ENCODE assay signal across 8 cellular contexts in genomic region chr17:8209909-8210760, GRCh38. TPM values are rescaled to one million over a fixed set of nuclear protein-coding genes. Genes with fewer than 3 reads are reported as not detected.
DNase-seq lines count a peak whose midpoint lies in the region; ATAC-seq and TF ChIP-seq lines count a peak whose summit lies in the region.

Gene AURKB, minus strand, starts transcription at chr17:8210575. Its CDS starts 351 bp downstream, at chr17:8210224.

- no peaks in the 10 kb centered on the region for H3K27me3 Mint-ChIP-seq in endodermal cell (ENCODE audit: insufficient read depth)

- H3K9me3 ChIP-seq in endodermal cell (ENCODE audit: control insufficient read depth, low read length) = no peaks in the 10 kb centered on the region
- no peaks in the 10 kb centered on the region for H3K9me3 ChIP-seq in mesodermal cell (ENCODE audit: control insufficient read depth, low read length)

- H3K36me3 Mint-ChIP-seq in endodermal cell (ENCODE audit: low read depth) = peaks cover 16% of the 10 kb centered on the region

- H3K4me3 Mint-ChIP-seq in endodermal cell = peak within 1 kb of the TSS; percentile 81

- 1% methylated on average over 25 to 46 of the region's 46 CpGs for WGBS in endodermal cell (ENCODE audit: insufficient coverage in 1 of 2, insufficient read length in 1 of 2), 2 experiments
- 0% methylated on average over 34 to 39 of the region's 46 CpGs for WGBS in mesodermal cell (ENCODE audit: insufficient coverage in 2 of 2), 2 experiments

- H3K36me3 ChIP-seq in endodermal cell (ENCODE audit: control insufficient read depth, insufficient read depth, low read length) (peaks cover 23% of the 10 kb centered on the region), mesodermal cell (ENCODE audit: control insufficient read depth, insufficient read depth, low read length) (peaks cover 30% of the 10 kb centered on the region)

- H3K27ac ChIP-seq in endodermal cell (ENCODE audit: low read depth, low read length) (peak within 1 kb of the TSS; percentile 72), mesodermal cell (ENCODE audit: low read depth, low read length, severe bottlenecking) (peak within 1 kb of the TSS; percentile 81)

- H3K4me3 ChIP-seq in endodermal cell (ENCODE audit: low read length) (peak within 1 kb of the TSS; percentile 96), mesodermal cell (ENCODE audit: extremely low read depth, insufficient read depth, low read length, poor library complexity, severe bottlenecking) (peak within 1 kb of the TSS; percentile 69)

- peaks cover 5% of the 10 kb centered on the region for H3K4me1 Mint-ChIP-seq in endodermal cell

- ATAC-seq in GM19468 (IDR thresholded peaks at IDR 0.05; ENCODE audit: extremely low read depth, unreplicated experiment) = peak; percentile 75

- H3K27ac Mint-ChIP-seq in endodermal cell = peak within 1 kb of the TSS; percentile 97

- no peak for TF ChIP-seq CTCF in endodermal cell (conservative IDR thresholded peaks at IDR 0.05)

- no peaks in the 10 kb centered on the region for H3K4me1 ChIP-seq in endodermal cell (ENCODE audit: control insufficient read depth, insufficient read depth, low read length)
- H3K4me1 ChIP-seq in mesodermal cell (ENCODE audit: control insufficient read depth, insufficient read depth, low read length, poor library complexity, severe bottlenecking) = peaks cover 4% of the 10 kb centered on the region

- DNase-seq in CMK (ENCODE audit: low read depth) (peak; percentile 79), HS-5 (ENCODE audit: low read depth) (peak; percentile 83), NOMO-1 treated with dmso at 0.1 percent for 144 hours (lab: John Stamatoyannopoulos, UW; ENCODE audit: unreplicated experiment) (peak; percentile 89), endodermal cell (peak; percentile 100)
- DNase-seq in activated CD8-positive, alpha-beta memory T cell treated with anti-CD3 and anti-CD28 coated beads for 4 hours (ENCODE audit: low read depth in 2 of 2) = peak; percentile 82 to 88
- DNase-seq in stimulated activated CD8-positive, alpha-beta memory T cell treated with anti-CD3 and anti-CD28 coated beads, Interleukin-15, amount 100 ng/mL, for 24 hours (ENCODE audit: low read depth) = peak; percentile 64

- H3K9ac ChIP-seq in endodermal cell (ENCODE audit: extremely low read depth, low read length, poor library complexity, severe bottlenecking) = peak within 1 kb of the TSS; percentile 85

- H3K9me3 Mint-ChIP-seq in endodermal cell = no peaks in the 10 kb centered on the region

- H3K27me3 ChIP-seq in endodermal cell (ENCODE audit: control insufficient read depth, insufficient read depth, low read length, poor library complexity, severe bottlenecking) = no peaks in the 10 kb centered on the region

RNA-seq across cellular contexts. Expression of gene AURKB, which starts in this region (rescaled TPM):
- 100 to 1,000 TPM in 1 of 2 donors, 10 to 100 TPM in 1; 90.5 to 122 TPM for total RNA-seq in endodermal cell
- 174 TPM for polyA plus RNA-seq in endodermal cell (2013, experiment 1 of 2)
- polyA plus RNA-seq in endodermal cell (2013, experiment 2 of 2) = 175 TPM
- polyA plus RNA-seq in mesodermal cell (2013, experiment 1 of 2) = 109 TPM
- 103 TPM for polyA plus RNA-seq in mesodermal cell (2013, experiment 2 of 2)

Comparison
In these comparisons a context has a peak if more than half of its experiments do, and no peak if none do; other contexts are left out.
1. Peak in every context shown above with its lines: DNase-seq, ATAC-seq, H3K4me3 ChIP-seq and H3K27ac ChIP-seq.